Comparison of ENCODE assay signal across 8 cellular contexts in the genomic region with DNA sequence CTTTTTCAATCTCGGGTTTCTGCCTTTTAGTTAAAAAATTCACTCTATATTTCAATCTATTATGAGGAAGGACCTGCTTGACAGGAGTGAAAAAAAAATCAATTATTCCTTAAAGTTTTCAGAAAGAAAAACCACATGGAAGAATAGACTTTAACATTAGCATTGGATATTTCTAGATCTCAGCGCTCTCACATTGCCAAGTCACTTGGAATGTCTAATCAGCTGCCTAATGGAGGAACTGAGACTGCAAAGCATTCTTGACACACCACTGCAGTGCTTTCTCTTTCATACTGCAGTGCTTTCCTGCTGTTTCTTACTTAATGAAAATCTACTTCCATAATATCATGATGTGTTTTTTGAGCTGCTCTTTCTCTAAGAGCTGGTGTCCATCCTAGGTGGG. TPM values are rescaled to one million over a fixed set of nuclear protein-coding genes. Genes with fewer than 3 reads are reported as not detected.
DNase-seq lines count a peak whose midpoint lies in the region; ATAC-seq and TF ChIP-seq lines count a peak whose summit lies in the region.

No MANE protein-coding gene starts in this region.

- TF ChIP-seq CTCF in stomach (IDR thresholded peaks at IDR 0.05) (no peak), BE2C (IDR thresholded peaks at IDR 0.05; ENCODE audit: low read depth, low read length) (no peak), A673 (conservative IDR thresholded peaks at IDR 0.05; ENCODE audit: low read depth, low read length) (no peak)

- 0 out of 2 replicates have a peak overlapping the region, but pooled peaks have one; percentile 12 for H3K4me3 ChIP-seq in SK-N-MC
- no peak overlapping the region for H3K4me3 ChIP-seq in stomach
- no peak overlapping the region for H3K4me3 ChIP-seq in BE2C (ENCODE audit: low read depth, low read length)
- no peak overlapping the region for H3K4me3 ChIP-seq in A673 (ENCODE audit: low read depth, low read length, poor library complexity, severe bottlenecking)

- TF ChIP-seq POLR2A in stomach (IDR thresholded peaks at IDR 0.05), result no peak

- H3K27ac ChIP-seq in SK-N-MC (peak overlapping the region; percentile 70), stomach (peak overlapping the region in 4 of 5 donors; percentile 36 to 76 (median 52)), A673 (ENCODE audit: low read depth, low read length, poor library complexity, severe bottlenecking) (no peak overlapping the region)

- TF ChIP-seq EP300 in stomach (IDR thresholded peaks at IDR 0.05), result no peak

- H3K27me3 ChIP-seq in stomach (no peaks in the 10 kb centered on the region), BE2C (no peaks in the 10 kb centered on the region), A673 (replicated peaks; ENCODE audit: insufficient read depth, low read depth, low read length, poor library complexity) (no peaks in the 10 kb centered on the region)

- H3K36me3 ChIP-seq in SK-N-MC (ENCODE audit: insufficient read depth, low read length) (no peaks in the 10 kb centered on the region), stomach (no peaks in the 10 kb centered on the region), BE2C (no peaks in the 10 kb centered on the region), A673 (ENCODE audit: insufficient read depth, low read length, poor library complexity, severe bottlenecking) (no peaks in the 10 kb centered on the region)

- BruUV-seq in A673 (replicated peaks; lab: Mats Ljungman, UMichigan), result no TSS peak

- intact Hi-C loops in left ventricle myocardium superior (cut with micrococcal nuclease), result no loop called here
- intact Hi-C loops in stomach (cut with DNase I; ENCODE audit: low total_unique reads), result no loop called here
- intact Hi-C loops in A673 (cut with micrococcal nuclease; ENCODE audit: unreplicated experiment), result no loop called here

- peaks cover 12 to 49% (median 20%) of the 10 kb centered on the region in 4 donors for H3K4me1 ChIP-seq in stomach
- peaks cover 18% of the 10 kb centered on the region for H3K4me1 ChIP-seq in BE2C
- H3K4me1 ChIP-seq in A673 (ENCODE audit: insufficient read depth, low read length, poor library complexity, severe bottlenecking), result no peaks in the 10 kb centered on the region

- H3K9ac ChIP-seq in SK-N-MC (ENCODE audit: insufficient read length), result peak overlapping the region; percentile 63

- POLR2A ChIA-PET in A673 (lab: Charles Lee; ENCODE audit: low non-redundant PET), result no interaction called here

- CTCF ChIA-PET in A673 (lab: Charles Lee), result no interaction called here

- H3K9me3 ChIP-seq in SK-N-MC (ENCODE audit: low read depth, low read length) (no peaks in the 10 kb centered on the region), stomach (no peaks in the 10 kb centered on the region), BE2C (no peaks in the 10 kb centered on the region), A673 (ENCODE audit: low read depth, low read length, poor library complexity, severe bottlenecking) (no peaks in the 10 kb centered on the region)

- DNase-seq in SK-N-MC (ENCODE audit: low read depth, low spot score) (no peak), left ventricle myocardium superior (no peak), stomach (no peak), BE2C (no peak), NCI-H2196 (lab: John Stamatoyannopoulos, UW; ENCODE audit: unreplicated experiment) (no peak), A673 (ENCODE audit: low spot score) (no peak)

- WGBS in stomach, 5 donors, result 31 to 47% (median 36%) methylated on average over 2 of the region's 2 CpGs

- ATAC-seq in GM18519 (IDR thresholded peaks at IDR 0.05; ENCODE audit: low FRiP score, unreplicated experiment) (peak; percentile 44), HG02678 (IDR thresholded peaks at IDR 0.05; ENCODE audit: unreplicated experiment) (peak; percentile 52), left ventricle myocardium superior (peak; percentile 87)

RNA-seq across cellular contexts. Expression of a gene that starts 20.4 kb away (rescaled TPM):
- total RNA-seq in left ventricle myocardium superior (21.8 TPM), stomach (10 to 100 TPM; 29.0 to 50.0 (median 43.0) TPM), A673 (2021) (233 and 240 TPM in 2 replicates)
- 10 to 100 TPM; 22.8 to 25.6 (median 24.0) TPM for polyA plus RNA-seq in stomach
- 63.6 TPM for polyA plus RNA-seq in BE2C (2012; ENCODE audit: insufficient read depth, insufficient read length, low read depth)

RNA-seq across cellular contexts. Expression of a gene that starts 57.0 kb away (rescaled TPM):
- total RNA-seq in left ventricle myocardium superior, result 1.8 TPM
- total RNA-seq in stomach, result 10 to 100 TPM; 14.6 to 46.1 (median 19.6) TPM
- polyA plus RNA-seq in stomach, result 1 to 10 TPM; 4.0 to 5.2 (median 5.2) TPM
- 19.1 TPM for polyA plus RNA-seq in BE2C (2012; ENCODE audit: insufficient read depth, insufficient read length, low read depth)
- total RNA-seq in A673 (2021), result 1.5 and 3.8 TPM in 2 replicates
